In the genomic region with DNA sequence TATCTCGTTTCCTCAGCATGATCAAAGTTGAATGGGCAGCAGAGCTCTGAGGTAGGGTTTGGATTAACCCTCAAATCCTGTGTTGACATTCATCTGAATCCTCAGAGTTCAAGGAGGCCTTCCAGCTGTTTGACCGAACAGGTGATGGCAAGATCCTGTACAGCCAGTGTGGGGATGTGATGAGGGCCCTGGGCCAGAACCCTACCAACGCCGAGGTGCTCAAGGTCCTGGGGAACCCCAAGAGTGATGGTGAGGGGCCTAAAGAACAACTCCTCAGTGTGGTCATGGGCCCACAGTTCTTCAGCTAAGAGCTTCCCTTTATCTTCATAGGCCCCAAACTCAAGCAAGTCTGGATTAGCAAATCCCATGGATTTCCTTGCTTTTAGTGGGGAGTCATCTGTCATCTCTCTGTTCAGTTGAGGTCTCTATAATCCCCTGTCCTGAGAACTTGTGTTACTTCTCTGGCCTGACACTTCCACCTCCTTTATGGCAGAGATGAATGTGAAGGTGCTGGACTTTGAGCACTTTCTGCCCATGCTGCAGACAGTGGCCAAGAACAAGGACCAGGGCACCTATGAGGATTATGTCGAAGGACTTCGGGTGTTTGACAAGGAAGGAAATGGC, we compare ENCODE assay signal across 8 cellular contexts. TPM values are rescaled to one million over a fixed set of nuclear protein-coding genes. Genes with fewer than 3 reads are reported as not detected.
DNase-seq lines count a peak whose midpoint lies in the region; ATAC-seq and TF ChIP-seq lines count a peak whose summit lies in the region.

No MANE protein-coding gene starts in this region.

- peaks cover 45% of the 10 kb centered on the region for H3K4me1 Mint-ChIP-seq in activated naive CD4-positive, alpha-beta T cell treated with anti-CD3 and anti-CD28 coated beads, Interleukin-2, amount 10 ng/mL, durations not matched to agents 7 days and 5 days
- peaks cover 48% of the 10 kb centered on the region for H3K4me1 Mint-ChIP-seq in type B pancreatic cell (ENCODE audit: unreplicated experiment)

- H3K27me3 Mint-ChIP-seq in activated naive CD4-positive, alpha-beta T cell treated with anti-CD3 and anti-CD28 coated beads, Interleukin-2, amount 10 ng/mL, durations not matched to agents 7 days and 5 days = no peaks in the 10 kb centered on the region
- H3K27me3 Mint-ChIP-seq in type B pancreatic cell = peaks cover 3% of the 10 kb centered on the region

- H3K4me1 ChIP-seq in body of pancreas = peaks cover 37% of the 10 kb centered on the region
- H3K4me1 ChIP-seq in lung (ENCODE audit: control insufficient read depth in 2 of 2, insufficient read depth in 2 of 2, low read length in 2 of 2) = peaks cover 0 to 11% of the 10 kb centered on the region in 2 donors

- H3K36me3 ChIP-seq in body of pancreas (replicated peaks in 1 of 2; ENCODE audit: insufficient read depth in 1 of 2, low read depth in 2 of 2) (peaks cover 8 to 20% of the 10 kb centered on the region in 2 donors), lung (ENCODE audit: control insufficient read depth in 2 of 2, insufficient read depth in 2 of 2, low read length in 2 of 2) (peaks cover 7 to 41% of the 10 kb centered on the region in 2 donors)

- DNase-seq in activated naive CD4-positive, alpha-beta T cell treated with anti-CD3 and anti-CD28 coated beads, Interleukin-2, amount 10 ng/mL, durations not matched to agents 7 days and 5 days = no peak
- no peak for DNase-seq in activated naive CD4-positive, alpha-beta T cell treated with Interleukin-2 at 50 U/mL for 16 hours
- no peak for DNase-seq in body of pancreas
- no peak for DNase-seq in lung (ENCODE audit: low spot score)
- DNase-seq in type B pancreatic cell (ENCODE audit: extremely low spot score, unreplicated experiment) = no peak
- DNase-seq in ureter (ENCODE audit: low spot score) = no peak

- H3K9me3 ChIP-seq in body of pancreas = no peaks in the 10 kb centered on the region
- no peaks in the 10 kb centered on the region for H3K9me3 ChIP-seq in lung (ENCODE audit: control insufficient read depth in 2 of 2, insufficient read depth in 1 of 2, low read length in 1 of 2)

- 9 to 13% methylated on average over 6 of the region's 6 CpGs for WGBS in body of pancreas, 2 donors
- 16 to 28% methylated on average over 6 of the region's 6 CpGs for whole genome bisulfite sequencing in lung, 2 donors

- no peak for TF ChIP-seq POLR2A in body of pancreas (IDR thresholded peaks at IDR 0.05)

- H3K27ac ChIP-seq in body of pancreas (peak overlapping the region; percentile 94 to 100 (median 98)), lung (ENCODE audit: low read depth in 1 of 2, low read length in 1 of 2) (peak overlapping the region; percentile 96 to 98)

- no peak for ATAC-seq in body of pancreas
- ATAC-seq in lung (ENCODE audit: insufficient read depth, low FRiP score) = no peak
- ATAC-seq in GM21447 (IDR thresholded peaks at IDR 0.05; ENCODE audit: unreplicated experiment) = no peak
- no peak for ATAC-seq in HG03565 (IDR thresholded peaks at IDR 0.05; ENCODE audit: unreplicated experiment)

- H3K4me3 ChIP-seq in body of pancreas (peak overlapping the region; percentile 79 to 84), lung (peak overlapping the region; percentile 92)

- H3K36me3 Mint-ChIP-seq in activated naive CD4-positive, alpha-beta T cell treated with anti-CD3 and anti-CD28 coated beads, Interleukin-2, amount 10 ng/mL, durations not matched to agents 7 days and 5 days = peaks cover 70% of the 10 kb centered on the region
- H3K36me3 Mint-ChIP-seq in type B pancreatic cell = peaks cover 53% of the 10 kb centered on the region

- H3K27me3 ChIP-seq in body of pancreas = no peaks in the 10 kb centered on the region
- no peaks in the 10 kb centered on the region for H3K27me3 ChIP-seq in lung (ENCODE audit: control insufficient read depth, insufficient read depth)

- CTCF ChIA-PET in activated naive CD4-positive, alpha-beta T cell treated with anti-CD3 and anti-CD28 coated beads, Interleukin-2, amount 10 ng/mL, durations not matched to agents 7 days and 5 days (lab: Charles Lee) = interaction anchor here (0.7 to 3.5 kb wide), 8 partner anchors 17 to 62 kb away, joined by 3 to 18 read pairs (median 6); a partner anchor contains a TSS

- intact Hi-C loops in body of pancreas (cut with DNase I) = no loop called here

- no peaks in the 10 kb centered on the region for H3K9me3 Mint-ChIP-seq in activated naive CD4-positive, alpha-beta T cell treated with anti-CD3 and anti-CD28 coated beads, Interleukin-2, amount 10 ng/mL, durations not matched to agents 7 days and 5 days
- H3K9me3 Mint-ChIP-seq in type B pancreatic cell = no peaks in the 10 kb centered on the region

- peak overlapping the region; percentile 95 for H3K4me3 Mint-ChIP-seq in activated naive CD4-positive, alpha-beta T cell treated with anti-CD3 and anti-CD28 coated beads, Interleukin-2, amount 10 ng/mL, durations not matched to agents 7 days and 5 days
- peak overlapping the region; percentile 100 for H3K4me3 Mint-ChIP-seq in type B pancreatic cell

- TF ChIP-seq CTCF in body of pancreas (IDR thresholded peaks at IDR 0.05) (no peak), lung (IDR thresholded peaks at IDR 0.05; ENCODE audit: control extremely low read depth, extremely low read depth) (no peak), type B pancreatic cell (conservative IDR thresholded peaks at IDR 0.05) (no peak)

- H3K27ac Mint-ChIP-seq in activated naive CD4-positive, alpha-beta T cell treated with anti-CD3 and anti-CD28 coated beads, Interleukin-2, amount 10 ng/mL, durations not matched to agents 7 days and 5 days = peak overlapping the region; percentile 94
- H3K27ac Mint-ChIP-seq in type B pancreatic cell = peak overlapping the region; percentile 100

RNA-seq across cellular contexts. Expression of a gene that starts 1.4 kb away (rescaled TPM):
- 1,000 to 10,000 TPM in 1 of 2 donors, 100 to 1,000 TPM in 1; 838 to 1,110 TPM for total RNA-seq in body of pancreas
- total RNA-seq in lung = 1,000 to 10,000 TPM; 1,471 to 1,783 TPM
- polyA plus RNA-seq in lung = 1,000 to 10,000 TPM; 2,612 to 3,593 TPM
- 1,223 and 1,943 TPM in 2 replicates for total RNA-seq in type B pancreatic cell (ENCODE audit: low replicate concordance)
- 1,884 TPM for total RNA-seq in ureter

RNA-seq across cellular contexts. Expression of a gene that starts 7.2 kb away (rescaled TPM):
- total RNA-seq in body of pancreas = 10 to 100 TPM in 1 of 2 donors, 1 to 10 TPM in 1; 7.5 to 24.1 TPM
- total RNA-seq in lung = 10 to 100 TPM; 39.1 to 46.1 TPM
- 10 to 100 TPM; 20.7 to 40.3 TPM for polyA plus RNA-seq in lung
- 66.2 and 161 TPM in 2 replicates for total RNA-seq in type B pancreatic cell (ENCODE audit: low replicate concordance)
- total RNA-seq in ureter = 37.8 TPM

RNA-seq across cellular contexts. Expression of a gene that starts 29.7 kb away (rescaled TPM):
- total RNA-seq in body of pancreas = 10 to 100 TPM; 46.2 to 50.8 TPM
- total RNA-seq in lung = 10 to 100 TPM; 66.5 to 97.5 TPM
- 10 to 100 TPM; 23.9 to 29.0 TPM for polyA plus RNA-seq in lung
- total RNA-seq in type B pancreatic cell (ENCODE audit: low replicate concordance) = 92.8 and 147 TPM in 2 replicates
- total RNA-seq in ureter = 142 TPM

RNA-seq across cellular contexts. Expression of a gene that starts 31.5 kb away (rescaled TPM):
- total RNA-seq in body of pancreas (100 to 1,000 TPM in 1 of 2 donors, 10 to 100 TPM in 1; 43.3 to 182 TPM), lung (100 to 1,000 TPM in 1 of 2 donors, 10 to 100 TPM in 1; 57.4 to 131 TPM), type B pancreatic cell (ENCODE audit: low replicate concordance) (81.4 and 96.3 TPM in 2 replicates), ureter (131 TPM)
- 10 to 100 TPM; 23.5 to 71.0 TPM for polyA plus RNA-seq in lung

RNA-seq across cellular contexts. Expression of a gene that starts 41.5 kb away (rescaled TPM):
- total RNA-seq in body of pancreas (10 to 100 TPM in 1 of 2 donors, under 1 TPM in 1; 0.99 to 11.2 TPM), lung (1 to 10 TPM; 2.5 to 7.9 TPM), type B pancreatic cell (ENCODE audit: low replicate concordance) (11.6 and 12.1 TPM in 2 replicates), ureter (9.8 TPM)
- polyA plus RNA-seq in lung = 1 to 10 TPM; 3.1 to 3.5 TPM
